In the genomic region with DNA sequence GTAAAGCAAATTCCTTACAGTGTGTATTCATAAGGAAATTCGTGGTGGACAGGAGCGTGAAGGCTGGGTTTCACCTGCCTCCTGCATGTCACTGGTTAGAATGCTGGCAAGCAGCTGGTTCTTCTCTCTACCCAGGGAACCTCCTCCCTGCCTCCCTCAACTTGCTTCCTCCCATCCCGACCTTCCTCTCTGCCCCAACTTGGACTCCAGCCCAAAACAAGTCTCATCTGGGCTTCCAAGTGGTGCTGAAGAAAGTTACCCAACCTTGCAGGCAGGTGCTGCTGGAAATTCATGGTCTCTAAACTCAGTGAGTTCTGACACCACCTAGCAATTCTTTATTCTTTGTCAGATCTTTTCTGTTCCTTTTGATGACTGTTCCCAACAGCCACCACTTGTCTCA, we compare ENCODE assay signal across 21 cellular contexts.
DNase-seq lines count a peak whose midpoint lies in the region; ATAC-seq, FAIRE-seq and TF ChIP-seq lines count a peak whose summit lies in the region.
"Had no signal": no experiment of that assay in that cellular context is flagged by ENCODE, and none has a peak within 500 bp of the region (broad histone marks: within the 10 kb centered on the region; RNA-seq: fewer than 3 reads in every experiment).

No MANE protein-coding gene starts in this region.

- peaks cover 2 to 3% of the 10 kb centered on the region in 2 donors for H3K9me3 Mint-ChIP-seq in activated T-cell treated with anti-CD3 and anti-CD28 coated beads, Interleukin-2, amount 50 U/mL, for 72 hours
- H3K9me3 Mint-ChIP-seq in activated naive CD8-positive, alpha-beta T cell treated with anti-CD3 and anti-CD28 coated beads, Interleukin-2, amount 50 U/mL, for 24 hours, result no peaks in the 10 kb centered on the region
- no peaks in the 10 kb centered on the region for H3K9me3 Mint-ChIP-seq in stimulated activated naive B cell treated with anti-CD40 and anti-IgM and Interleukin-4, amounts not matched to agents 10 μg/mL and 1 μg/mL and 100 μg/mL, for 72 hours

- no peak overlapping the region for H3K27ac ChIP-seq in prostate gland
- H3K27ac ChIP-seq: body of pancreas, ovary, testis had no signal

- H3K4me3 ChIP-seq in prostate gland, result no peak overlapping the region
- H3K4me3 ChIP-seq: body of pancreas, ovary, testis had no signal

- no peaks in the 10 kb centered on the region for H3K27me3 Mint-ChIP-seq in activated T-cell treated with anti-CD3 and anti-CD28 coated beads, Interleukin-2, amount 50 U/mL, for 72 hours (ENCODE audit: low read depth)
- no peaks in the 10 kb centered on the region for H3K27me3 Mint-ChIP-seq in activated naive CD8-positive, alpha-beta T cell treated with anti-CD3 and anti-CD28 coated beads, Interleukin-2, amount 50 U/mL, for 24 hours
- no peaks in the 10 kb centered on the region for H3K27me3 Mint-ChIP-seq in stimulated activated naive B cell treated with anti-CD40 and anti-IgM and Interleukin-4, amounts not matched to agents 10 μg/mL and 1 μg/mL and 100 μg/mL, for 72 hours
- H3K27me3 Mint-ChIP-seq: activated CD4-positive, alpha-beta T cell treated with anti-CD3 and anti-CD28 coated beads, Interleukin-2, amount 10 ng/mL, durations not matched to agents 7 days and 5 days had no signal

- no peak for TF ChIP-seq CTCF in prostate gland (IDR thresholded peaks at IDR 0.05)

- no peak for DNase-seq in activated T-cell treated with anti-CD3 and anti-CD28 coated beads, Interleukin-2, amount 50 U/mL, for 72 hours
- no peak for DNase-seq in activated T-cell treated with anti-CD3 and anti-CD28 coated beads for 4 hours
- no peak for DNase-seq in GM12892 (ENCODE audit: insufficient read length)
- no peak for DNase-seq in activated naive CD8-positive, alpha-beta T cell treated with anti-CD3 and anti-CD28 coated beads, Interleukin-2, amount 50 U/mL, for 24 hours
- no peak for DNase-seq in stimulated activated naive B cell treated with anti-CD40 and anti-IgM and Interleukin-4, amounts not matched to agents 10 μg/mL and 1 μg/mL and 100 μg/mL, for 72 hours
- DNase-seq in sciatic nerve (ENCODE audit: low spot score), result no peak
- no peak for DNase-seq in prostate gland (ENCODE audit: low spot score)
- DNase-seq: activated CD4-positive, alpha-beta T cell treated with anti-CD3 and anti-CD28 coated beads, Interleukin-2, amount 10 ng/mL, durations not matched to agents 7 days and 5 days; activated T-cell treated with anti-CD3 and anti-CD28 coated beads, Interleukin-2, amount 50 U/mL, for 48 hours; body of pancreas; effector memory CD4-positive, alpha-beta T cell; HCEC 1CT; mesenchymal stem cell; NCI-H1105 treated with DMSO at 0.1 percent for 48 hours; NCI-H2171; NCI-H69; ovary; right cardiac atrium; Right ventricle myocardium superior; testis had no signal

- peak overlapping the region; percentile 43 for H3K27ac Mint-ChIP-seq in activated T-cell treated with anti-CD3 and anti-CD28 coated beads, Interleukin-2, amount 50 U/mL, for 72 hours
- peak overlapping the region; percentile 9 for H3K27ac Mint-ChIP-seq in activated naive CD8-positive, alpha-beta T cell treated with anti-CD3 and anti-CD28 coated beads, Interleukin-2, amount 50 U/mL, for 24 hours
- H3K27ac Mint-ChIP-seq in stimulated activated naive B cell treated with anti-CD40 and anti-IgM and Interleukin-4, amounts not matched to agents 10 μg/mL and 1 μg/mL and 100 μg/mL, for 72 hours, result peak overlapping the region; percentile 67

- H3K27me3 ChIP-seq in prostate gland (replicated peaks; ENCODE audit: insufficient read depth), result no peaks in the 10 kb centered on the region
- H3K27me3 ChIP-seq: body of pancreas, ovary, testis had no signal

- TF ChIP-seq POLR2A in GM12892 (IDR thresholded peaks at IDR 0.05; ENCODE audit: low read depth, low read length), result no peak
- TF ChIP-seq POLR2A in prostate gland (IDR thresholded peaks at IDR 0.05), result no peak

- no peaks in the 10 kb centered on the region for H3K9me3 ChIP-seq in prostate gland
- H3K9me3 ChIP-seq: body of pancreas, ovary, testis had no signal

- WGBS in prostate gland, result 51% methylated on average over 3 of the region's 3 CpGs

- H3K36me3 Mint-ChIP-seq in activated T-cell treated with anti-CD3 and anti-CD28 coated beads, Interleukin-2, amount 50 U/mL, for 72 hours (ENCODE audit: insufficient read depth in 2 of 2), result peaks cover 6 to 13% of the 10 kb centered on the region in 2 donors
- H3K36me3 Mint-ChIP-seq in activated naive CD8-positive, alpha-beta T cell treated with anti-CD3 and anti-CD28 coated beads, Interleukin-2, amount 50 U/mL, for 24 hours (ENCODE audit: low read depth), result peaks cover 22% of the 10 kb centered on the region
- peaks cover 19 to 42% of the 10 kb centered on the region in 2 donors for H3K36me3 Mint-ChIP-seq in stimulated activated naive B cell treated with anti-CD40 and anti-IgM and Interleukin-4, amounts not matched to agents 10 μg/mL and 1 μg/mL and 100 μg/mL, for 72 hours

- no peak overlapping the region for H3K4me3 Mint-ChIP-seq in activated T-cell treated with anti-CD3 and anti-CD28 coated beads, Interleukin-2, amount 50 U/mL, for 72 hours
- no peak overlapping the region for H3K4me3 Mint-ChIP-seq in activated naive CD8-positive, alpha-beta T cell treated with anti-CD3 and anti-CD28 coated beads, Interleukin-2, amount 50 U/mL, for 24 hours
- H3K4me3 Mint-ChIP-seq in stimulated activated naive B cell treated with anti-CD40 and anti-IgM and Interleukin-4, amounts not matched to agents 10 μg/mL and 1 μg/mL and 100 μg/mL, for 72 hours, result no peak overlapping the region
- H3K4me3 Mint-ChIP-seq: activated CD4-positive, alpha-beta T cell treated with anti-CD3 and anti-CD28 coated beads, Interleukin-2, amount 10 ng/mL, durations not matched to agents 7 days and 5 days had no signal

- H3K4me1 ChIP-seq in prostate gland (replicated peaks), result peaks cover 12% of the 10 kb centered on the region

- FAIRE-seq in GM12892 (lab: Jason Lieb, UNC), result peak; percentile 44

- no peaks in the 10 kb centered on the region for H3K36me3 ChIP-seq in prostate gland
- H3K36me3 ChIP-seq: ovary had no signal

- peaks cover 76% of the 10 kb centered on the region for H3K4me1 Mint-ChIP-seq in activated T-cell treated with anti-CD3 and anti-CD28 coated beads, Interleukin-2, amount 50 U/mL, for 72 hours (ENCODE audit: low read depth)
- peaks cover 64% of the 10 kb centered on the region for H3K4me1 Mint-ChIP-seq in activated naive CD8-positive, alpha-beta T cell treated with anti-CD3 and anti-CD28 coated beads, Interleukin-2, amount 50 U/mL, for 24 hours
- H3K4me1 Mint-ChIP-seq in stimulated activated naive B cell treated with anti-CD40 and anti-IgM and Interleukin-4, amounts not matched to agents 10 μg/mL and 1 μg/mL and 100 μg/mL, for 72 hours, result peaks cover 48 to 76% of the 10 kb centered on the region in 2 donors

- ATAC-seq in activated T-cell treated with anti-CD3 and anti-CD28 coated beads, Interleukin-2, amount 50 U/mL, for 72 hours (replicated peaks in 1 of 2), result no peak
- no peak for ATAC-seq in activated naive CD8-positive, alpha-beta T cell treated with anti-CD3 and anti-CD28 coated beads, Interleukin-2, amount 50 U/mL, for 24 hours
- no peak for ATAC-seq in stimulated activated naive B cell treated with anti-CD40 and anti-IgM and Interleukin-4, amounts not matched to agents 10 μg/mL and 1 μg/mL and 100 μg/mL, for 72 hours (replicated peaks)
- ATAC-seq in sciatic nerve (no peak), GM21390 (IDR thresholded peaks at IDR 0.05; ENCODE audit: unreplicated experiment) (no peak)
- ATAC-seq: body of pancreas, right cardiac atrium had no signal

- intact Hi-C loops in sciatic nerve (cut with DNase I) (no loop called here), prostate gland (cut with DNase I) (no loop called here)

Comparison
In these comparisons a context has a peak if more than half of its experiments do, and no peak if none do; other contexts are left out.
1. H3K27ac Mint-ChIP-seq: peak in every context shown above with its lines; median percentile 67 in stimulated activated naive B cell treated with anti-CD40 and anti-IgM and Interleukin-4, amounts not matched to agents 10 μg/mL and 1 μg/mL and 100 μg/mL, for 72 hours; 43 in activated T-cell treated with anti-CD3 and anti-CD28 coated beads, Interleukin-2, amount 50 U/mL, for 72 hours; 9 in activated naive CD8-positive, alpha-beta T cell treated with anti-CD3 and anti-CD28 coated beads, Interleukin-2, amount 50 U/mL, for 24 hours.